11 cellular contexts compared by ENCODE assay signal in genomic region chr5:69374911-69375446, GRCh38.
A peak's percentile ranks its signal among the peaks of the same experiment; 100 is the strongest.
DNase-seq lines count a peak whose midpoint lies in the region; ATAC-seq lines count a peak whose summit lies in the region.
"Had no signal": no experiment of that assay in that cellular context is flagged by ENCODE, and none has a peak within 500 bp of the region (broad histone marks: within the 10 kb centered on the region; RNA-seq: fewer than 3 reads in every experiment).

No MANE protein-coding gene starts in this region.

- ATAC-seq in GM18907 (IDR thresholded peaks at IDR 0.05; ENCODE audit: unreplicated experiment) (peak; percentile 67), GM21529 (IDR thresholded peaks at IDR 0.05; ENCODE audit: unreplicated experiment) (peak; percentile 73), HG03139 (IDR thresholded peaks at IDR 0.05; ENCODE audit: unreplicated experiment) (peak; percentile 55), memory B cell (ENCODE audit: low read depth) (peak; percentile 78)
- ATAC-seq: activated naive CD8-positive, alpha-beta T cell treated with anti-CD3 and anti-CD28 coated beads, Interleukin-2, amount 50 U/mL, for 24 hours had no signal

- DNase-seq in memory B cell (ENCODE audit: low spot score in 2 of 2) (no peak), GDM1 (lab: John Stamatoyannopoulos, UW) (no peak), HuH-7.5 (ENCODE audit: low spot score) (no peak), SW480 (ENCODE audit: low spot score) (no peak)
- DNase-seq: activated CD4-positive, alpha-beta T cell treated with anti-CD3 and anti-CD28 coated beads for 4 hours; activated naive CD8-positive, alpha-beta T cell treated with anti-CD3 and anti-CD28 coated beads, Interleukin-2, amount 50 U/mL, for 24 hours; NCI-H1694 treated with DMSO at 0.1 percent for 48 hours had no signal

- peaks cover 8% of the 10 kb centered on the region for H3K36me3 Mint-ChIP-seq in memory B cell

- no peaks in the 10 kb centered on the region for H3K27me3 Mint-ChIP-seq in memory B cell
- H3K27me3 Mint-ChIP-seq: activated naive CD8-positive, alpha-beta T cell treated with anti-CD3 and anti-CD28 coated beads, Interleukin-2, amount 50 U/mL, for 24 hours had no signal

- peaks cover 14% of the 10 kb centered on the region for H3K4me1 Mint-ChIP-seq in memory B cell

- peak overlapping the region; percentile 78 for H3K4me3 Mint-ChIP-seq in memory B cell
- H3K4me3 Mint-ChIP-seq: activated naive CD8-positive, alpha-beta T cell treated with anti-CD3 and anti-CD28 coated beads, Interleukin-2, amount 50 U/mL, for 24 hours; neural crest cell had no signal

- H3K9me3 Mint-ChIP-seq in memory B cell, result no peaks in the 10 kb centered on the region
- H3K9me3 Mint-ChIP-seq: activated naive CD8-positive, alpha-beta T cell treated with anti-CD3 and anti-CD28 coated beads, Interleukin-2, amount 50 U/mL, for 24 hours; neural crest cell had no signal

- peak overlapping the region; percentile 87 for H3K27ac Mint-ChIP-seq in memory B cell
- H3K27ac Mint-ChIP-seq: activated naive CD8-positive, alpha-beta T cell treated with anti-CD3 and anti-CD28 coated beads, Interleukin-2, amount 50 U/mL, for 24 hours had no signal
